ENCODE assay signal across 9 cellular contexts in the genomic region with DNA sequence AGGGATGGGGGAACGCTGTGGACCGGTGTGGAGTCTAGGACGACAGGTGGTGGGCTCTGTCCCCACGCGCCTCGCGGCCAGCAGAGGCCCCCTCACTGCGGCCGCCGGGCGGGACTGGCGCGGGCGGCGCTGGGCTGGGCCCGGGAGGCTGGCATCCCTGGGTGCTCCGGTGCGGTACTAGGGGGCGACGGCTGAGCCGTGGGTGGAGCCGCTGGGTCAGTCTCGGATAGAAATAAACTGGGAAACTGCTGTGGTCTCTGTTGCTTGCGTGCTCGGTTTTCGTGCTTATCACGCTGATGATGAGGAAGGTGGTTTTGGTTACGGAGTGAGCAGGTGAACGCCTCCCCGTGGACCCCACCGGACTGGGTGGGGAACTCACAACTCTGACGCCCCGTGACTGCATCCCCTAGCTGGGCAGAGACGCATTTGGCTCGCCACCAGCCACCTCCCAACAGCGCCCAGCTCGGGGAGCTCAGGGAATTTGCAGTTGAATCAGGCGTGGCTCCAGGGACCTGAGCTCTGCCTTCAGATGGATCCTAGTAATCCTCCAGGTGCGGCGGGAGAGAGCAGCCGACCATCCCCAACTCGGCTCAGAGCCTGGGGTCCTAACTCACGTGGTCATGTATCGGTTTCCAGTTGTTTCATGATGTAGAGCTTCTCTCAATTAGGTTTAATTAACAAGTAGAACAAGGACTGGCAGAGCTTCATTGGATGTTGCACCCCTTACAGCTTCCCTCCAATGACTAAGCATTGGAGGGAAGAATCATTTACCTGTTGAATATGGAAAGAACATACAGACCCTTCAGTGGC. TPM values are rescaled to one million over a fixed set of nuclear protein-coding genes. Genes with fewer than 3 reads are reported as not detected.
DNase-seq lines count a peak whose midpoint lies in the region; ATAC-seq, FAIRE-seq and TF ChIP-seq lines count a peak whose summit lies in the region.
"Had no signal": no experiment of that assay in that cellular context is flagged by ENCODE, and none has a peak within 500 bp of the region (broad histone marks: within the 10 kb centered on the region; RNA-seq: fewer than 3 reads in every experiment).

No MANE protein-coding gene starts in this region.

- H3K36me3 ChIP-seq in MM.1S (replicated peaks; ENCODE audit: insufficient read depth, low read length) = no peaks in the 10 kb centered on the region
- no peaks in the 10 kb centered on the region for H3K36me3 ChIP-seq in heart right ventricle
- no peaks in the 10 kb centered on the region for H3K36me3 ChIP-seq in parathyroid adenoma (ENCODE audit: control insufficient read depth, insufficient read depth, low read length)

- H3K27me3 Mint-ChIP-seq in activated T-cell treated with anti-CD3 and anti-CD28 coated beads, Interleukin-2, amount 50 U/mL, for 72 hours (ENCODE audit: low read depth) = peaks cover 55% of the 10 kb centered on the region

- H2AFZ ChIP-seq in MM.1S (ENCODE audit: low read length) (no peak overlapping the region), parathyroid adenoma (peak overlapping the region; percentile 66)

- H3K9me2 ChIP-seq in MM.1S (replicated peaks; ENCODE audit: insufficient read depth, low read length) = no peaks in the 10 kb centered on the region

- peak; percentile 56 to 70 for ATAC-seq in activated T-cell treated with anti-CD3 and anti-CD28 coated beads, Interleukin-2, amount 50 U/mL, for 72 hours (replicated peaks in 1 of 2)
- peak in 6 of 8 donors; percentile 16 to 68 (median 53) for ATAC-seq in heart right ventricle
- no peak for ATAC-seq in GM19328 (IDR thresholded peaks at IDR 0.05; ENCODE audit: unreplicated experiment)

- no peaks in the 10 kb centered on the region for H3K4me1 ChIP-seq in MM.1S (ENCODE audit: low read length)
- H3K4me1 ChIP-seq in heart right ventricle = peaks cover 0 to 16% (median 9%) of the 10 kb centered on the region in 9 donors
- no peaks in the 10 kb centered on the region for H3K4me1 ChIP-seq in parathyroid adenoma

- no peaks in the 10 kb centered on the region for H3K9me3 Mint-ChIP-seq in activated T-cell treated with anti-CD3 and anti-CD28 coated beads, Interleukin-2, amount 50 U/mL, for 72 hours

- H3K4me3 Mint-ChIP-seq in activated T-cell treated with anti-CD3 and anti-CD28 coated beads, Interleukin-2, amount 50 U/mL, for 72 hours = peak overlapping the region; percentile 73 to 84

- DNase-seq in D721Med (ENCODE audit: insufficient read length, low spot score) = no peak
- DNase-seq in MM.1S = no peak
- DNase-seq in activated T-cell treated with anti-CD3 and anti-CD28 coated beads, Interleukin-2, amount 50 U/mL, for 72 hours = peak; percentile 6 to 11
- peak in 1 of 2 donors; percentile 14 for DNase-seq in heart right ventricle
- DNase-seq in GM19238 (ENCODE audit: insufficient read length, low spot score) = no peak
- DNase-seq in ureter (ENCODE audit: low spot score) = no peak

- H3K9me3 ChIP-seq in MM.1S (replicated peaks; ENCODE audit: insufficient read depth, low read length) (no peaks in the 10 kb centered on the region), heart right ventricle (no peaks in the 10 kb centered on the region), parathyroid adenoma (ENCODE audit: control insufficient read depth, low read length) (no peaks in the 10 kb centered on the region)

- no peaks in the 10 kb centered on the region for H4K20me1 ChIP-seq in MM.1S (ENCODE audit: insufficient read depth, low read length)

- TF ChIP-seq CTCF in D721Med (IDR thresholded peaks at IDR 0.05; ENCODE audit: insufficient read depth, missing control alignments) (no peak), MM.1S (IDR thresholded peaks at IDR 0.05; ENCODE audit: low read length) (no peak), heart right ventricle (IDR thresholded peaks at IDR 0.05) (no peak), parathyroid adenoma (IDR thresholded peaks at IDR 0.05) (no peak)

- H3K27me3 ChIP-seq in MM.1S (replicated peaks; ENCODE audit: insufficient read depth, low read length) (no peaks in the 10 kb centered on the region), heart right ventricle (peaks cover 0 to 45% (median 19%) of the 10 kb centered on the region in 7 donors), parathyroid adenoma (ENCODE audit: control insufficient read depth, insufficient read depth, low read length) (no peaks in the 10 kb centered on the region)

- H3K9ac ChIP-seq in MM.1S (ENCODE audit: low read length) = no peak overlapping the region
- no peak overlapping the region for H3K9ac ChIP-seq in parathyroid adenoma

- no peaks in the 10 kb centered on the region for H3F3A ChIP-seq in MM.1S (ENCODE audit: insufficient read depth, low read length)

- no peak overlapping the region for H3K27ac ChIP-seq in MM.1S (ENCODE audit: low read length)
- H3K27ac ChIP-seq in heart right ventricle = no peak overlapping the region
- H3K27ac ChIP-seq in parathyroid adenoma = no peak overlapping the region

- H3K36me3 Mint-ChIP-seq in activated T-cell treated with anti-CD3 and anti-CD28 coated beads, Interleukin-2, amount 50 U/mL, for 72 hours (ENCODE audit: insufficient read depth in 2 of 2) = no peaks in the 10 kb centered on the region

- H3K79me2 ChIP-seq in MM.1S (ENCODE audit: low read length) = no peaks in the 10 kb centered on the region
- H3K79me2 ChIP-seq in parathyroid adenoma = no peaks in the 10 kb centered on the region

- peak overlapping the region; percentile 69 for H3K27ac Mint-ChIP-seq in activated T-cell treated with anti-CD3 and anti-CD28 coated beads, Interleukin-2, amount 50 U/mL, for 72 hours

- peak; percentile 51 for FAIRE-seq in D721Med (lab: Jason Lieb, UNC)

- intact Hi-C loops in heart right ventricle (cut with DNase I) = no loop called here

- 4% methylated on average over 44 of the region's 44 CpGs for WGBS in heart right ventricle, 2 donors

- peaks cover 20% of the 10 kb centered on the region for H3K4me1 Mint-ChIP-seq in activated T-cell treated with anti-CD3 and anti-CD28 coated beads, Interleukin-2, amount 50 U/mL, for 72 hours (ENCODE audit: low read depth)

- H3K4me2 ChIP-seq in MM.1S (ENCODE audit: low read depth, low read length) (no peak overlapping the region), parathyroid adenoma (ENCODE audit: low read length) (no peak overlapping the region)

- 0 out of 2 replicates have a peak overlapping the region, but pooled peaks have one; percentile 7 for H3K4me3 ChIP-seq in MM.1S (ENCODE audit: low read length)
- peak overlapping the region; percentile 12 to 53 (median 46) for H3K4me3 ChIP-seq in heart right ventricle
- no peak overlapping the region for H3K4me3 ChIP-seq in parathyroid adenoma (ENCODE audit: low read depth, low read length)
- H3K4me3 ChIP-seq: lung had no signal

RNA-seq across cellular contexts. Expression of a gene that starts 32.1 kb away (rescaled TPM):
- 10 to 100 TPM; 22.0 to 26.4 TPM for total RNA-seq in activated T-cell treated with anti-CD3 and anti-CD28 coated beads, Interleukin-2, amount 50 U/mL, for 72 hours
- total RNA-seq in heart right ventricle = 1 to 10 TPM; 1.7 to 7.2 (median 3.2) TPM
- polyA plus RNA-seq in heart right ventricle = 10 to 100 TPM in 1 of 2 donors, 1 to 10 TPM in 1; 4.5 to 11.2 TPM
- 23.5 TPM for total RNA-seq in ureter

RNA-seq across cellular contexts. Expression of a gene that starts 38.4 kb away (rescaled TPM):
- total RNA-seq in activated T-cell treated with anti-CD3 and anti-CD28 coated beads, Interleukin-2, amount 50 U/mL, for 72 hours = not detected
- total RNA-seq in heart right ventricle = 1 to 10 TPM in 1 of 10 donors, under 1 TPM in 9; 0.15 to 1.2 (median 0.35) TPM
- polyA plus RNA-seq in heart right ventricle = under 1 TPM; 0.07 to 0.29 TPM
- total RNA-seq in ureter = 0.23 TPM

Comparison
In these comparisons a context has a peak if more than half of its experiments do, and no peak if none do; other contexts are left out.
1. DNase-seq: peak in activated T-cell treated with anti-CD3 and anti-CD28 coated beads, Interleukin-2, amount 50 U/mL, for 72 hours (2 of 2); none in D721Med (single experiment), MM.1S (single experiment), GM19238 (single experiment) and ureter (single experiment).